Comparison of ENCODE assay signal across 1 cellular context in genomic region chr20:17762873-17763557, GRCh38.
TF ChIP-seq lines count a peak whose summit lies in the region.

No MANE protein-coding gene starts in this region.

TF ChIP-seq in GM12878, 131 proteins besides CTCF, POLR2A, EP300 and RAD21 (continued from another document):
- no peak for TF ChIP-seq PRDM15 (CRISPR knock-in tag; IDR thresholded peaks at IDR 0.05)
